Comparison of ENCODE assay signal across 11 cellular contexts in genomic region chr10:7491949-7492659, GRCh38.
DNase-seq lines count a peak whose midpoint lies in the region; ATAC-seq and TF ChIP-seq lines count a peak whose summit lies in the region.
"Had no signal": no experiment of that assay in that cellular context is flagged by ENCODE, and none has a peak within 500 bp of the region (broad histone marks: within the 10 kb centered on the region; RNA-seq: fewer than 3 reads in every experiment).

No MANE protein-coding gene starts in this region.

- H3K36me3 Mint-ChIP-seq in activated CD4-positive, alpha-beta memory T cell treated with anti-CD3 and anti-CD28 coated beads, Interleukin-2, amount 10 ng/mL, durations not matched to agents 7 days and 5 days (ENCODE audit: low read depth) = peaks cover 13% of the 10 kb centered on the region
- H3K36me3 Mint-ChIP-seq in activated CD4-positive, alpha-beta memory T cell treated with anti-CD3 and anti-CD28 coated beads for 36 hours = no peaks in the 10 kb centered on the region

- no peak overlapping the region for H3K4me3 Mint-ChIP-seq in activated CD4-positive, alpha-beta memory T cell treated with anti-CD3 and anti-CD28 coated beads, Interleukin-2, amount 10 ng/mL, durations not matched to agents 7 days and 5 days
- no peak overlapping the region for H3K4me3 Mint-ChIP-seq in activated CD4-positive, alpha-beta memory T cell treated with anti-CD3 and anti-CD28 coated beads for 36 hours

- CTCF ChIA-PET in activated CD4-positive, alpha-beta memory T cell treated with anti-CD3 and anti-CD28 coated beads, Interleukin-2, amount 10 ng/mL, durations not matched to agents 7 days and 5 days (lab: Charles Lee) = interaction anchor here (1.0 to 2.3 kb wide), 3 partner anchors 8 to 223 kb away, joined by 3 to 7 read pairs (median 7); no protein-coding TSS in a partner anchor
- CTCF ChIA-PET in activated CD4-positive, alpha-beta memory T cell treated with anti-CD3 and anti-CD28 coated beads for 36 hours (lab: Charles Lee) = interaction anchor here (0.7 to 2.0 kb wide), 3 partner anchors 10 to 371 kb away, joined by 6 to 7 read pairs (median 6); no protein-coding TSS in a partner anchor

- DNase-seq in activated CD4-positive, alpha-beta memory T cell treated with anti-CD3 and anti-CD28 coated beads, Interleukin-2, amount 10 ng/mL, durations not matched to agents 7 days and 5 days = no peak
- DNase-seq in activated CD4-positive, alpha-beta memory T cell treated with anti-CD3 and anti-CD28 coated beads for 36 hours = no peak
- peak; percentile 22 for DNase-seq in Jurkat, Clone E6-1 (ENCODE audit: low read depth, low spot score)
- no peak for DNase-seq in spleen
- no peak for DNase-seq in AG08396 (ENCODE audit: low spot score)
- DNase-seq in stimulated activated CD4-positive, alpha-beta T cell treated with anti-CD3 and anti-CD28 coated beads, Interleukin-4, amount 100 ng/mL, for 4 hours = no peak
- DNase-seq in HuH-7 (ENCODE audit: low spot score) = no peak
- DNase-seq: effector CD8-positive, alpha-beta T cell; left ventricle myocardium inferior; NCI-H69 had no signal

- H3K9me3 Mint-ChIP-seq in activated CD4-positive, alpha-beta memory T cell treated with anti-CD3 and anti-CD28 coated beads, Interleukin-2, amount 10 ng/mL, durations not matched to agents 7 days and 5 days = peaks cover 7% of the 10 kb centered on the region
- H3K9me3 Mint-ChIP-seq in activated CD4-positive, alpha-beta memory T cell treated with anti-CD3 and anti-CD28 coated beads for 36 hours = peaks cover 6% of the 10 kb centered on the region

- peaks cover 46% of the 10 kb centered on the region for H3K4me1 Mint-ChIP-seq in activated CD4-positive, alpha-beta memory T cell treated with anti-CD3 and anti-CD28 coated beads, Interleukin-2, amount 10 ng/mL, durations not matched to agents 7 days and 5 days
- peaks cover 23% of the 10 kb centered on the region for H3K4me1 Mint-ChIP-seq in activated CD4-positive, alpha-beta memory T cell treated with anti-CD3 and anti-CD28 coated beads for 36 hours (ENCODE audit: low read depth)

- H3K27ac Mint-ChIP-seq in activated CD4-positive, alpha-beta memory T cell treated with anti-CD3 and anti-CD28 coated beads, Interleukin-2, amount 10 ng/mL, durations not matched to agents 7 days and 5 days = peak overlapping the region; percentile 72
- no peak overlapping the region for H3K27ac Mint-ChIP-seq in activated CD4-positive, alpha-beta memory T cell treated with anti-CD3 and anti-CD28 coated beads for 36 hours

- H3K4me1 ChIP-seq in spleen = peaks cover 9 to 76% (median 26%) of the 10 kb centered on the region in 6 donors

- H3K36me3 ChIP-seq in spleen = no peaks in the 10 kb centered on the region
- H3K36me3 ChIP-seq: left ventricle myocardium inferior had no signal

- TF ChIP-seq CTCF in spleen (IDR thresholded peaks at IDR 0.05 in 8 of 11, conservative IDR thresholded peaks at IDR 0.05 in 3 of 11) = no peak

- H3K9me3 ChIP-seq in spleen = peaks cover 0 to 3% (median 0%) of the 10 kb centered on the region in 8 donors
- H3K9me3 ChIP-seq: left ventricle myocardium inferior had no signal

- peak; percentile 86 for ATAC-seq in HG02623 (IDR thresholded peaks at IDR 0.05; ENCODE audit: unreplicated experiment)

- TF ChIP-seq POLR2A in spleen (IDR thresholded peaks at IDR 0.05) = no peak

- POLR2A ChIA-PET in activated CD4-positive, alpha-beta memory T cell treated with anti-CD3 and anti-CD28 coated beads, Interleukin-2, amount 10 ng/mL, durations not matched to agents 7 days and 5 days (lab: Charles Lee) = interaction anchor here (0.9 to 4.0 kb wide), 6 partner anchors 7 to 67 kb away, joined by 3 to 20 read pairs (median 4); no protein-coding TSS in a partner anchor
- POLR2A ChIA-PET in activated CD4-positive, alpha-beta memory T cell treated with anti-CD3 and anti-CD28 coated beads for 36 hours (lab: Charles Lee) = no interaction called here

- peak overlapping the region in 6 of 8 donors; percentile 10 to 51 (median 27) for H3K27ac ChIP-seq in spleen
- H3K27ac ChIP-seq: left ventricle myocardium inferior had no signal

- H3K4me3 ChIP-seq in Jurkat, Clone E6-1 (ENCODE audit: low read length) = no peak overlapping the region
- H3K4me3 ChIP-seq in spleen = no peak overlapping the region
- H3K4me3 ChIP-seq: left ventricle myocardium inferior had no signal

- peaks cover 2% of the 10 kb centered on the region for H3K27me3 Mint-ChIP-seq in activated CD4-positive, alpha-beta memory T cell treated with anti-CD3 and anti-CD28 coated beads, Interleukin-2, amount 10 ng/mL, durations not matched to agents 7 days and 5 days
- H3K27me3 Mint-ChIP-seq in activated CD4-positive, alpha-beta memory T cell treated with anti-CD3 and anti-CD28 coated beads for 36 hours = no peaks in the 10 kb centered on the region

- no peaks in the 10 kb centered on the region for H3K27me3 ChIP-seq in spleen (replicated peaks in 1 of 7)

- intact Hi-C loops in activated CD4-positive, alpha-beta memory T cell treated with anti-CD3 and anti-CD28 coated beads for 36 hours (cut with micrococcal nuclease) = no loop called here
- intact Hi-C loops in spleen (cut with DNase I; ENCODE audit: low total_unique reads) = no loop called here
